8 cellular contexts compared by ENCODE assay signal in the genomic region with DNA sequence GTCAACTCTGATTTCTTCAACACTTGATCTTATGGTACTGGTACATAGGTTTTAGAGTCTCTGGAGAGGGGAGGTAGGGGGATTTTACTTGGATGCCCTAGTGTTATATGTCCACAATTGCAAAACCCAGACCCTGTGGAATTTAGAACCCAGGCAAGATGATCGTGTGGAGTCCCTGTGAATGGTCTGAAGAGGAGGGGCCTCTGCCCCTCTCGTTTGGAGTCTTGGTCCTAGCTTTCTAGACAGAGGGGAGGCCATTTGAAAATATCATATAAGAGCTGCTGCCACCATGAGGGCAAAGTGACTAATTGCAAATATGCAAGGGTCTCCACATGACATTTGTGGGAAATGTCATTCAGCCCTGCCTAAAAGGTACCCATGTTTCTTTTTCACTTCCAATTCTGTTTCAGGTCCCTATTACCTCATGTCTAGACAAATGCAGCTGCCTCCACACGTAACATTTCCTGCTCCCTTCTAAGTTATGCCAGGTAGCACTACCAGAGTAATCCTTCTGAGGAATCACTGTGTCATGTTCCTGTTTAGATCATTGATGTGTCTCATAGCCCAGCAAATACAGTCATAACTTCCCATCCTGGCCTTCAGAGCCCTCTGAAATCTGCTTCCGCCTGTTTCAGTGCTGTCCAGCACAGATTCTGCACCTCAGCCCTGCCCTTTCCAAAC.
DNase-seq lines count a peak whose midpoint lies in the region; ATAC-seq, FAIRE-seq and TF ChIP-seq lines count a peak whose summit lies in the region.

No MANE protein-coding gene starts in this region.

- peak; percentile 68 for ATAC-seq in GM19328 (IDR thresholded peaks at IDR 0.05; ENCODE audit: unreplicated experiment)
- ATAC-seq in HG03196 (IDR thresholded peaks at IDR 0.05; ENCODE audit: unreplicated experiment): peak; percentile 66

- H3K4me1 ChIP-seq in esophagus squamous epithelium: peaks cover 9 to 56% (median 28%) of the 10 kb centered on the region in 3 donors

- H3K36me3 Mint-ChIP-seq in neural crest cell (ENCODE audit: low read depth): no peaks in the 10 kb centered on the region

- no peak for TF ChIP-seq POLR2A in esophagus squamous epithelium (IDR thresholded peaks at IDR 0.05)

- no peaks in the 10 kb centered on the region for H3K27me3 ChIP-seq in esophagus squamous epithelium

- no peaks in the 10 kb centered on the region for H3K9me3 ChIP-seq in esophagus squamous epithelium

- peak; percentile 73 for TF ChIP-seq CTCF in D721Med (IDR thresholded peaks at IDR 0.05; ENCODE audit: insufficient read depth, missing control alignments)
- TF ChIP-seq CTCF in esophagus squamous epithelium (IDR thresholded peaks at IDR 0.05): peak; percentile 37 to 56 (median 49)
- peak; percentile 74 for TF ChIP-seq CTCF in neural crest cell (conservative IDR thresholded peaks at IDR 0.05)

- peaks cover 0 to 53% (median 3%) of the 10 kb centered on the region in 3 donors for H3K36me3 ChIP-seq in esophagus squamous epithelium

- H3K9me3 Mint-ChIP-seq in neural crest cell: no peaks in the 10 kb centered on the region

- H3K4me1 Mint-ChIP-seq in neural crest cell: peaks cover 21% of the 10 kb centered on the region

- H3K27ac ChIP-seq in esophagus squamous epithelium: peak overlapping the region; percentile 41 to 72 (median 64)

- DNase-seq in D721Med (ENCODE audit: insufficient read length, low spot score) (peak; percentile 36), NCI-H460 (ENCODE audit: extremely low read depth, low read depth) (peak; percentile 25), esophagus squamous epithelium (lab: John Stamatoyannopoulos, UW) (no peak), neural crest cell (ENCODE audit: low read depth, low spot score) (peak; percentile 45), 8988T (no peak)
- DNase-seq in activated CD8-positive, alpha-beta memory T cell treated with anti-CD3 and anti-CD28 coated beads, Interleukin-2, amount 50 U/mL, for 24 hours (ENCODE audit: extremely low read depth): peak; percentile 1

- intact Hi-C loops in esophagus squamous epithelium (cut with DNase I): loop anchor here (5.0 kb wide), 1 partner anchor 171 kb away; no protein-coding TSS in a partner anchor

- WGBS in esophagus squamous epithelium, 2 donors: 8 to 15% methylated on average over 4 of the region's 4 CpGs

- peak overlapping the region; percentile 46 for H3K27ac Mint-ChIP-seq in neural crest cell (ENCODE audit: unreplicated experiment)

- H3K4me3 ChIP-seq in esophagus squamous epithelium: no peak overlapping the region

- no peaks in the 10 kb centered on the region for H3K27me3 Mint-ChIP-seq in neural crest cell (ENCODE audit: low read depth)

- peak; percentile 56 for FAIRE-seq in D721Med (lab: Jason Lieb, UNC)

- H3K4me3 Mint-ChIP-seq in neural crest cell: peak overlapping the region; percentile 32

Comparison
In these comparisons a context has a peak if more than half of its experiments do, and no peak if none do; other contexts are left out.
1. DNase-seq: peak in D721Med (single experiment), NCI-H460 (single experiment), activated CD8-positive, alpha-beta memory T cell treated with anti-CD3 and anti-CD28 coated beads, Interleukin-2, amount 50 U/mL, for 24 hours (single experiment) and neural crest cell (single experiment); none in esophagus squamous epithelium (single experiment) and 8988T (single experiment).
2. Peak in every context shown above with its lines, with median percentiles within 50 percentile points of each other: CTCF ChIP-seq.